Comparison of ENCODE assay signal across 33 cellular contexts in genomic region chr14:23933706-23934105, GRCh38.
"Had no signal": no experiment of that assay in that cellular context is flagged by ENCODE, and none has a peak within 500 bp of the region (broad histone marks: within the 10 kb centered on the region; RNA-seq: fewer than 3 reads in every experiment).

No MANE protein-coding gene starts in this region.

- ATAC-seq: activated CD4-positive, CD25-positive, alpha-beta regulatory T cell treated with anti-CD3 and anti-CD28 coated beads, Interleukin-2, amount 50 U/mL, for 24 hours; activated naive CD4-positive, alpha-beta T cell treated with anti-CD3 and anti-CD28 coated beads, Interleukin-2, amount 50 U/mL, for 72 hours; activated T-cell treated with anti-CD3 and anti-CD28 coated beads, Interleukin-2, amount 50 U/mL, for 72 hours; foreskin keratinocyte; gastroesophageal sphincter; T-helper 17 cell had no signal

- H3K36me3 ChIP-seq: ascending aorta, breast epithelium, cardiac muscle cell, esophagus muscularis mucosa, gastroesophageal sphincter, WERI-Rb-1 had no signal

- H3K27ac Mint-ChIP-seq: activated B cell treated with CpG ODN at 0.5 μM for 24 hours; activated naive CD4-positive, alpha-beta T cell treated with anti-CD3 and anti-CD28 coated beads, Interleukin-2, amount 10 ng/mL, durations not matched to agents 7 days and 5 days; activated naive CD8-positive, alpha-beta T cell treated with anti-CD3 and anti-CD28 coated beads, Interleukin-2, amount 10 ng/mL, durations not matched to agents 7 days and 5 days; activated T-cell treated with anti-CD3 and anti-CD28 coated beads, Interleukin-2, amount 50 U/mL, for 24 hours; activated T-cell treated with anti-CD3 and anti-CD28 coated beads, Interleukin-2, amount 50 U/mL, for 72 hours; dendritic cell treated with granulocyte-macrophage colony-stimulating factor and Interleukin-4, amounts not matched to agents 40 ng/mL and 50 ng/mL, for 4 days; T-helper 17 cell; T-helper 2 cell treated with Interferon-gamma antibody and Interleukin-4, amounts not matched to agents 5 μg/mL and 100 μg/mL, for 36 hours had no signal

- H3K4me1 ChIP-seq: breast epithelium, foreskin keratinocyte had no signal

- H3K4me1 Mint-ChIP-seq: activated B cell treated with CpG ODN at 0.5 μM for 24 hours; activated naive CD4-positive, alpha-beta T cell treated with anti-CD3 and anti-CD28 coated beads, Interleukin-2, amount 10 ng/mL, durations not matched to agents 7 days and 5 days; activated naive CD8-positive, alpha-beta T cell treated with anti-CD3 and anti-CD28 coated beads, Interleukin-2, amount 10 ng/mL, durations not matched to agents 7 days and 5 days had no signal

- H3K9me3 Mint-ChIP-seq: activated B cell treated with CpG ODN at 0.5 μM for 24 hours; activated naive CD4-positive, alpha-beta T cell treated with anti-CD3 and anti-CD28 coated beads, Interleukin-2, amount 10 ng/mL, durations not matched to agents 7 days and 5 days; activated naive CD4-positive, alpha-beta T cell treated with anti-CD3 and anti-CD28 coated beads, Interleukin-2, amount 50 U/mL, for 72 hours; activated naive CD8-positive, alpha-beta T cell treated with anti-CD3 and anti-CD28 coated beads, Interleukin-2, amount 10 ng/mL, durations not matched to agents 7 days and 5 days; activated T-cell treated with anti-CD3 and anti-CD28 coated beads, Interleukin-2, amount 50 U/mL, for 24 hours; activated T-cell treated with anti-CD3 and anti-CD28 coated beads, Interleukin-2, amount 50 U/mL, for 72 hours; brain; dendritic cell treated with granulocyte-macrophage colony-stimulating factor and Interleukin-4, amounts not matched to agents 40 ng/mL and 50 ng/mL, for 4 days; T-helper 2 cell treated with Interferon-gamma antibody and Interleukin-4, amounts not matched to agents 5 μg/mL and 100 μg/mL, for 36 hours had no signal

- H3K4me3 Mint-ChIP-seq: activated B cell treated with CpG ODN at 0.5 μM for 24 hours; activated naive CD4-positive, alpha-beta T cell treated with anti-CD3 and anti-CD28 coated beads, Interleukin-2, amount 10 ng/mL, durations not matched to agents 7 days and 5 days; activated naive CD8-positive, alpha-beta T cell treated with anti-CD3 and anti-CD28 coated beads, Interleukin-2, amount 10 ng/mL, durations not matched to agents 7 days and 5 days; activated T-cell treated with anti-CD3 and anti-CD28 coated beads, Interleukin-2, amount 50 U/mL, for 24 hours; activated T-cell treated with anti-CD3 and anti-CD28 coated beads, Interleukin-2, amount 50 U/mL, for 72 hours; dendritic cell treated with granulocyte-macrophage colony-stimulating factor and Interleukin-4, amounts not matched to agents 40 ng/mL and 50 ng/mL, for 4 days; T-helper 17 cell; T-helper 2 cell treated with Interferon-gamma antibody and Interleukin-4, amounts not matched to agents 5 μg/mL and 100 μg/mL, for 36 hours had no signal

- H3K27ac ChIP-seq: ascending aorta, breast epithelium, cardiac muscle cell, coronary artery, dorsolateral prefrontal cortex, esophagus muscularis mucosa, foreskin keratinocyte, gastroesophageal sphincter, WERI-Rb-1 had no signal

- H3K9me3 ChIP-seq: ascending aorta, breast epithelium, esophagus muscularis mucosa, gastroesophageal sphincter had no signal

- H3K4me3 ChIP-seq: ascending aorta, breast epithelium, cardiac muscle cell, coronary artery, dorsolateral prefrontal cortex, esophagus muscularis mucosa, gastroesophageal sphincter had no signal

- DNase-seq: activated B cell treated with CpG ODN at 0.5 μM for 24 hours; activated CD4-positive, alpha-beta T cell treated with anti-CD3 and anti-CD28 coated beads for 48 hours; activated CD4-positive, alpha-beta T cell treated with anti-CD3 and anti-CD28 coated beads, Interleukin-2, amount 50 U/mL, for 1 hour; activated CD4-positive, alpha-beta T cell treated with anti-CD3 and anti-CD28 coated beads, Interleukin-2, amount 50 U/mL, for 48 hours; activated CD8-positive, alpha-beta memory T cell treated with anti-CD3 and anti-CD28 coated beads, Interleukin-2, amount 50 U/mL, for 48 hours; activated gamma-delta T cell; activated naive CD4-positive, alpha-beta T cell; activated naive CD4-positive, alpha-beta T cell treated with anti-CD3 and anti-CD28 coated beads, Interleukin-2, amount 10 ng/mL, durations not matched to agents 7 days and 5 days; activated naive CD8-positive, alpha-beta T cell treated with anti-CD3 and anti-CD28 coated beads, Interleukin-2, amount 10 ng/mL, durations not matched to agents 7 days and 5 days; activated T-cell treated with anti-CD3 and anti-CD28 coated beads for 4 hours; activated T-cell treated with anti-CD3 and anti-CD28 coated beads, Interleukin-2, amount 50 U/mL, for 24 hours; activated T-cell treated with anti-CD3 and anti-CD28 coated beads, Interleukin-2, amount 50 U/mL, for 72 hours; central memory CD4-positive, alpha-beta T cell; cerebellar nuclear complex; dorsolateral prefrontal cortex; effector memory CD4-positive, alpha-beta T cell; erythroblast; foreskin keratinocyte; T-helper 1 cell; T-helper 17 cell; T1000; WERI-Rb-1 had no signal

- H3K27me3 ChIP-seq: ascending aorta, breast epithelium, cardiac muscle cell, dorsolateral prefrontal cortex, esophagus muscularis mucosa, gastroesophageal sphincter had no signal

- H3K36me3 Mint-ChIP-seq: activated naive CD4-positive, alpha-beta T cell treated with anti-CD3 and anti-CD28 coated beads, Interleukin-2, amount 10 ng/mL, durations not matched to agents 7 days and 5 days; activated naive CD4-positive, alpha-beta T cell treated with anti-CD3 and anti-CD28 coated beads, Interleukin-2, amount 50 U/mL, for 72 hours; activated naive CD8-positive, alpha-beta T cell treated with anti-CD3 and anti-CD28 coated beads, Interleukin-2, amount 10 ng/mL, durations not matched to agents 7 days and 5 days; brain had no signal

- H3K27me3 Mint-ChIP-seq: brain had no signal
